ENCODE assay signal across 18 cellular contexts in genomic region chr17:79928502-79929256, GRCh38.
"Had no signal": no experiment of that assay in that cellular context is flagged by ENCODE, and none has a peak within 500 bp of the region (broad histone marks: within the 10 kb centered on the region; RNA-seq: fewer than 3 reads in every experiment).

No MANE protein-coding gene starts in this region.

- H3K36me3 Mint-ChIP-seq: activated naive CD8-positive, alpha-beta T cell treated with anti-CD3 and anti-CD28 coated beads for 36 hours had no signal

- H3K27ac Mint-ChIP-seq: activated CD4-positive, alpha-beta memory T cell treated with anti-CD3 and anti-CD28 coated beads, Interleukin-2, amount 10 ng/mL, durations not matched to agents 7 days and 5 days; activated naive CD8-positive, alpha-beta T cell treated with anti-CD3 and anti-CD28 coated beads for 36 hours; nephron progenitor cell had no signal

- H3K4me3 Mint-ChIP-seq: activated CD4-positive, alpha-beta memory T cell treated with anti-CD3 and anti-CD28 coated beads, Interleukin-2, amount 10 ng/mL, durations not matched to agents 7 days and 5 days; activated naive CD8-positive, alpha-beta T cell treated with anti-CD3 and anti-CD28 coated beads for 36 hours; central memory CD8-positive, alpha-beta T cell; nephron progenitor cell had no signal

- H3K9me3 Mint-ChIP-seq: activated CD4-positive, alpha-beta memory T cell treated with anti-CD3 and anti-CD28 coated beads, Interleukin-2, amount 10 ng/mL, durations not matched to agents 7 days and 5 days; activated naive CD8-positive, alpha-beta T cell treated with anti-CD3 and anti-CD28 coated beads for 36 hours; central memory CD8-positive, alpha-beta T cell; nephron progenitor cell; stimulated activated naive CD8-positive, alpha-beta T cell treated with anti-CD3 and anti-CD28 coated beads, Interleukin-15, amount 100 ng/mL, for 72 hours had no signal

- DNase-seq: activated CD4-positive, alpha-beta memory T cell treated with anti-CD3 and anti-CD28 coated beads, Interleukin-2, amount 10 ng/mL, durations not matched to agents 7 days and 5 days; activated CD8-positive, alpha-beta memory T cell treated with anti-CD3 and anti-CD28 coated beads, Interleukin-2, amount 50 U/mL, for 48 hours; activated naive CD8-positive, alpha-beta T cell treated with anti-CD3 and anti-CD28 coated beads for 36 hours; amygdala; body of pancreas; cortex of kidney; effector CD4-positive, alpha-beta T cell; foreskin fibroblast; hippocampal formation; nephron progenitor cell; sigmoid colon; spleen; stimulated activated naive CD8-positive, alpha-beta T cell treated with anti-CD3 and anti-CD28 coated beads, Interleukin-15, amount 100 ng/mL, for 72 hours; T-helper 1 cell; testis; upper lobe of right lung had no signal

- H3K4me3 ChIP-seq: body of pancreas, ovary, sigmoid colon, spleen, testis, upper lobe of right lung had no signal

- H3K36me3 ChIP-seq: ovary, sigmoid colon, spleen, upper lobe of right lung had no signal

- H3K9me3 ChIP-seq: body of pancreas, ovary, sigmoid colon, spleen, testis, upper lobe of right lung had no signal

- ATAC-seq: body of pancreas, upper lobe of right lung had no signal

- H3K27ac ChIP-seq: ovary, sigmoid colon, spleen, upper lobe of right lung had no signal

- H3K27me3 ChIP-seq: ovary, testis had no signal
